1 cellular context compared by ENCODE assay signal in the genomic region with DNA sequence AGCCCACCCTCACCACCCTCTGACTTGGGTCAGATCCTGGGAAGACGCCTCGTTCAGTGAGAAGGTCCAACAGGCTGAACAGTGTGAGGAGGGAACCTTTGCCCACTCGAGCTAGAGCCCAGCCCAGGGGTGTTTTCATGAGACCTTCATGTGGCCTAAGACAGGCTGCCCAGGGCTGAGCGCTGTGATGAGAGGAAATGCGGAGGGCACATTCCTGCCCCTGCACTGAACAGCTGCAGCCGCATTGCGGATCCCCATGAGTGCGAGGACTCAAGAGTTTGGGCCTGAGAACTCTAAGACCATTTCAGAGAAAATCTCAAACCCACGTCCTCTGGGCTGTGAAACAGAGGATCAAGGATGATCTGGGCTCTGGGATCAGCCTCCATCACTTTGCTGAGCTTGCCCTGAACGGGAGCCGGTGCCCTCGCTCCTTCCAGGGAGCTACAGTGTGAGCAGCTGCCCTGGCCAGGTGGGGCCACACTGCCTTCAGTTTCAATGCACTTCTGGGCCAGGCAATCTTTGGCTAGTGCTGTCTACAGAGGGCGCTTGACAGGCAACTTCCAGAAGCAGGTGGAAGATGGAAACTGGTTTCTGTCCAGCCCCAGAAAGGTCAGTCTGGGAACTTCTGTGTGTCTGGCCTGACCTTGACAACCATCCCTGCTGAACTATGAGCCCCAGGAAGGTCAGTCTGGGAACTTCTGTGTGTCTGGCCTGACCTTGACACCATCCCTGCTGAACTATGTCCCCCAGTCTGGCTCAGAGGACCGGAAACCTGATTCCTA.
TF ChIP-seq lines count a peak whose summit lies in the region.

No MANE protein-coding gene starts in this region.

TF ChIP-seq in HepG2, 621 proteins besides CTCF, POLR2A, EP300 and RAD21 (continued from another document and continues in another):
- TF ChIP-seq, protein P1, sequence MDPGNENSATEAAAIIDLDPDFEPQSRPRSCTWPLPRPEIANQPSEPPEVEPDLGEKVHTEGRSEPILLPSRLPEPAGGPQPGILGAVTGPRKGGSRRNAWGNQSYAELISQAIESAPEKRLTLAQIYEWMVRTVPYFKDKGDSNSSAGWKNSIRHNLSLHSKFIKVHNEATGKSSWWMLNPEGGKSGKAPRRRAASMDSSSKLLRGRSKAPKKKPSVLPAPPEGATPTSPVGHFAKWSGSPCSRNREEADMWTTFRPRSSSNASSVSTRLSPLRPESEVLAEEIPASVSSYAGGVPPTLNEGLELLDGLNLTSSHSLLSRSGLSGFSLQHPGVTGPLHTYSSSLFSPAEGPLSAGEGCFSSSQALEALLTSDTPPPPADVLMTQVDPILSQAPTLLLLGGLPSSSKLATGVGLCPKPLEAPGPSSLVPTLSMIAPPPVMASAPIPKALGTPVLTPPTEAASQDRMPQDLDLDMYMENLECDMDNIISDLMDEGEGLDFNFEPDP (CRISPR knock-in tag; conservative IDR thresholded peaks at IDR 0.05), result no peak
- peak; percentile 40; the same call in 1 of the 2 replicates for TF ChIP-seq IRF2 (CRISPR knock-in tag; IDR thresholded peaks at IDR 0.05)
- TF ChIP-seq FOXC1 (CRISPR knock-in tag; IDR thresholded peaks at IDR 0.05; ENCODE audit: borderline replicate concordance), result no peak
- no peak for TF ChIP-seq ZNF7 (CRISPR knock-in tag; IDR thresholded peaks at IDR 0.05)
- TF ChIP-seq, protein P2, sequence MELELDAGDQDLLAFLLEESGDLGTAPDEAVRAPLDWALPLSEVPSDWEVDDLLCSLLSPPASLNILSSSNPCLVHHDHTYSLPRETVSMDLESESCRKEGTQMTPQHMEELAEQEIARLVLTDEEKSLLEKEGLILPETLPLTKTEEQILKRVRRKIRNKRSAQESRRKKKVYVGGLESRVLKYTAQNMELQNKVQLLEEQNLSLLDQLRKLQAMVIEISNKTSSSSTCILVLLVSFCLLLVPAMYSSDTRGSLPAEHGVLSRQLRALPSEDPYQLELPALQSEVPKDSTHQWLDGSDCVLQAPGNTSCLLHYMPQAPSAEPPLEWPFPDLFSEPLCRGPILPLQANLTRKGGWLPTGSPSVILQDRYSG (CRISPR knock-in tag; IDR thresholded peaks at IDR 0.05), result no peak
- TF ChIP-seq SKI (IDR thresholded peaks at IDR 0.05; ENCODE audit: partially characterized antibody), result peak; percentile 100
- no peak for TF ChIP-seq ZNF709 (CRISPR knock-in tag; IDR thresholded peaks at IDR 0.05)
- TF ChIP-seq, protein P3, sequence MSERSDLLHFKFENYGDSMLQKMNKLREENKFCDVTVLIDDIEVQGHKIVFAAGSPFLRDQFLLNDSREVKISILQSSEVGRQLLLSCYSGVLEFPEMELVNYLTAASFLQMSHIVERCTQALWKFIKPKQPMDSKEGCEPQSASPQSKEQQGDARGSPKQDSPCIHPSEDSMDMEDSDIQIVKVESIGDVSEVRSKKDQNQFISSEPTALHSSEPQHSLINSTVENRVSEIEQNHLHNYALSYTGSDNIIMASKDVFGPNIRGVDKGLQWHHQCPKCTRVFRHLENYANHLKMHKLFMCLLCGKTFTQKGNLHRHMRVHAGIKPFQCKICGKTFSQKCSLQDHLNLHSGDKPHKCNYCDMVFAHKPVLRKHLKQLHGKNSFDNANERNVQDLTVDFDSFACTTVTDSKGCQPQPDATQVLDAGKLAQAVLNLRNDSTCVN (CRISPR knock-in tag; IDR thresholded peaks at IDR 0.05; ENCODE audit: borderline replicate concordance), result no peak
- TF ChIP-seq SAFB2 (CRISPR knock-in tag; IDR thresholded peaks at IDR 0.05; ENCODE audit: borderline replicate concordance, low read depth), result no peak
- TF ChIP-seq SOX6 (IDR thresholded peaks at IDR 0.05), result no peak
- peak; percentile 88 for TF ChIP-seq SOX6 (CRISPR knock-in tag; IDR thresholded peaks at IDR 0.05)
- TF ChIP-seq, protein P4, sequence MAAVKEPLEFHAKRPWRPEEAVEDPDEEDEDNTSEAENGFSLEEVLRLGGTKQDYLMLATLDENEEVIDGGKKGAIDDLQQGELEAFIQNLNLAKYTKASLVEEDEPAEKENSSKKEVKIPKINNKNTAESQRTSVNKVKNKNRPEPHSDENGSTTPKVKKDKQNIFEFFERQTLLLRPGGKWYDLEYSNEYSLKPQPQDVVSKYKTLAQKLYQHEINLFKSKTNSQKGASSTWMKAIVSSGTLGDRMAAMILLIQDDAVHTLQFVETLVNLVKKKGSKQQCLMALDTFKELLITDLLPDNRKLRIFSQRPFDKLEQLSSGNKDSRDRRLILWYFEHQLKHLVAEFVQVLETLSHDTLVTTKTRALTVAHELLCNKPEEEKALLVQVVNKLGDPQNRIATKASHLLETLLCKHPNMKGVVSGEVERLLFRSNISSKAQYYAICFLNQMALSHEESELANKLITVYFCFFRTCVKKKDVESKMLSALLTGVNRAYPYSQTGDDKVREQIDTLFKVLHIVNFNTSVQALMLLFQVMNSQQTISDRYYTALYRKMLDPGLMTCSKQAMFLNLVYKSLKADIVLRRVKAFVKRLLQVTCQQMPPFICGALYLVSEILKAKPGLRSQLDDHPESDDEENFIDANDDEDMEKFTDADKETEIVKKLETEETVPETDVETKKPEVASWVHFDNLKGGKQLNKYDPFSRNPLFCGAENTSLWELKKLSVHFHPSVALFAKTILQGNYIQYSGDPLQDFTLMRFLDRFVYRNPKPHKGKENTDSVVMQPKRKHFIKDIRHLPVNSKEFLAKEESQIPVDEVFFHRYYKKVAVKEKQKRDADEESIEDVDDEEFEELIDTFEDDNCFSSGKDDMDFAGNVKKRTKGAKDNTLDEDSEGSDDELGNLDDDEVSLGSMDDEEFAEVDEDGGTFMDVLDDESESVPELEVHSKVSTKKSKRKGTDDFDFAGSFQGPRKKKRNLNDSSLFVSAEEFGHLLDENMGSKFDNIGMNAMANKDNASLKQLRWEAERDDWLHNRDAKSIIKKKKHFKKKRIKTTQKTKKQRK (IDR thresholded peaks at IDR 0.05; ENCODE audit: low read length), result no peak
- TF ChIP-seq ZNF510 (CRISPR knock-in tag; IDR thresholded peaks at IDR 0.05; ENCODE audit: low read depth), result no peak
- TF ChIP-seq CBX1 (IDR thresholded peaks at IDR 0.05; ENCODE audit: low read depth), result peak; percentile 54
- no peak for TF ChIP-seq ATAD3A (CRISPR knock-in tag; IDR thresholded peaks at IDR 0.05)
- no peak for TF ChIP-seq CHD2 (IDR thresholded peaks at IDR 0.05; ENCODE audit: low read depth, low read length)
- peak; percentile 53; the same call in 1 of the 2 replicates for TF ChIP-seq RCOR2 (CRISPR knock-in tag; IDR thresholded peaks at IDR 0.05)
- TF ChIP-seq, protein P5, sequence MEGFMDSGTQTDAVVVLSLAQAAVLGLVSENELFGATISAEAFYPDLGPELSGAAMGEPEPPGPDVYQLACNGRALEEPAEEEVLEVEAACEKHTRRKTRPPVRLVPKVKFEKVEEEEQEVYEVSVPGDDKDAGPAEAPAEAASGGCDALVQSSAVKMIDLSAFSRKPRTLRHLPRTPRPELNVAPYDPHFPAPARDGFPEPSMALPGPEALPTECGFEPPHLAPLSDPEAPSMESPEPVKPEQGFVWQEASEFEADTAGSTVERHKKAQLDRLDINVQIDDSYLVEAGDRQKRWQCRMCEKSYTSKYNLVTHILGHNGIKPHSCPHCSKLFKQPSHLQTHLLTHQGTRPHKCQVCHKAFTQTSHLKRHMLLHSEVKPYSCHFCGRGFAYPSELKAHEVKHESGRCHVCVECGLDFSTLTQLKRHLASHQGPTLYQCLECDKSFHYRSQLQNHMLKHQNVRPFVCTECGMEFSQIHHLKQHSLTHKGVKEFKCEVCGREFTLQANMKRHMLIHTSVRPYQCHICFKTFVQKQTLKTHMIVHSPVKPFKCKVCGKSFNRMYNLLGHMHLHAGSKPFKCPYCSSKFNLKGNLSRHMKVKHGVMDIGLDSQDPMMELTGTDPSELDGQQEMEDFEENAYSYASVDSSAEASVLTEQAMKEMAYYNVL (CRISPR knock-in tag; IDR thresholded peaks at IDR 0.05; ENCODE audit: borderline replicate concordance), result peak; percentile 41; the same call in 1 of the 2 replicates
- no peak for TF ChIP-seq ZNF674 (CRISPR knock-in tag; IDR thresholded peaks at IDR 0.05; ENCODE audit: low read depth)
- no peak for TF ChIP-seq NFATC3 (CRISPR knock-in tag; IDR thresholded peaks at IDR 0.05)
- TF ChIP-seq ZZZ3 (CRISPR knock-in tag; IDR thresholded peaks at IDR 0.05; ENCODE audit: borderline replicate concordance), result no peak
- TF ChIP-seq TEAD3 (CRISPR knock-in tag; optimal IDR thresholded peaks at IDR 0.05; ENCODE audit: borderline replicate concordance), result peak; percentile 68
- TF ChIP-seq ELF1 (CRISPR knock-in tag; IDR thresholded peaks at IDR 0.05), result peak; percentile 85
- no peak for TF ChIP-seq CC2D1A (CRISPR knock-in tag; IDR thresholded peaks at IDR 0.05)
- TF ChIP-seq, protein P6, sequence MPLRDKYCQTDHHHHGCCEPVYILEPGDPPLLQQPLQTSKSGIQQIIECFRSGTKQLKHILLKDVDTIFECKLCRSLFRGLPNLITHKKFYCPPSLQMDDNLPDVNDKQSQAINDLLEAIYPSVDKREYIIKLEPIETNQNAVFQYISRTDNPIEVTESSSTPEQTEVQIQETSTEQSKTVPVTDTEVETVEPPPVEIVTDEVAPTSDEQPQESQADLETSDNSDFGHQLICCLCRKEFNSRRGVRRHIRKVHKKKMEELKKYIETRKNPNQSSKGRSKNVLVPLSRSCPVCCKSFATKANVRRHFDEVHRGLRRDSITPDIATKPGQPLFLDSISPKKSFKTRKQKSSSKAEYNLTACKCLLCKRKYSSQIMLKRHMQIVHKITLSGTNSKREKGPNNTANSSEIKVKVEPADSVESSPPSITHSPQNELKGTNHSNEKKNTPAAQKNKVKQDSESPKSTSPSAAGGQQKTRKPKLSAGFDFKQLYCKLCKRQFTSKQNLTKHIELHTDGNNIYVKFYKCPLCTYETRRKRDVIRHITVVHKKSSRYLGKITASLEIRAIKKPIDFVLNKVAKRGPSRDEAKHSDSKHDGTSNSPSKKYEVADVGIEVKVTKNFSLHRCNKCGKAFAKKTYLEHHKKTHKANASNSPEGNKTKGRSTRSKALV (CRISPR knock-in tag; IDR thresholded peaks at IDR 0.05), result no peak
- TF ChIP-seq ZNF446 (CRISPR knock-in tag; IDR thresholded peaks at IDR 0.05), result no peak
- no peak for TF ChIP-seq KDM4B (CRISPR knock-in tag; IDR thresholded peaks at IDR 0.05)
- no peak for TF ChIP-seq ZFYVE20 (CRISPR knock-in tag; IDR thresholded peaks at IDR 0.05; ENCODE audit: borderline replicate concordance, low read depth)
- TF ChIP-seq EZH2 (conservative IDR thresholded peaks at IDR 0.05; ENCODE audit: low read depth, low read length), result no peak
- TF ChIP-seq ZSCAN12 (CRISPR knock-in tag; IDR thresholded peaks at IDR 0.05), result no peak
- peak; percentile 67; the same call in 1 of the 2 replicates for TF ChIP-seq TBX2 (CRISPR knock-in tag; IDR thresholded peaks at IDR 0.05; ENCODE audit: borderline replicate concordance)
- TF ChIP-seq, protein P7, sequence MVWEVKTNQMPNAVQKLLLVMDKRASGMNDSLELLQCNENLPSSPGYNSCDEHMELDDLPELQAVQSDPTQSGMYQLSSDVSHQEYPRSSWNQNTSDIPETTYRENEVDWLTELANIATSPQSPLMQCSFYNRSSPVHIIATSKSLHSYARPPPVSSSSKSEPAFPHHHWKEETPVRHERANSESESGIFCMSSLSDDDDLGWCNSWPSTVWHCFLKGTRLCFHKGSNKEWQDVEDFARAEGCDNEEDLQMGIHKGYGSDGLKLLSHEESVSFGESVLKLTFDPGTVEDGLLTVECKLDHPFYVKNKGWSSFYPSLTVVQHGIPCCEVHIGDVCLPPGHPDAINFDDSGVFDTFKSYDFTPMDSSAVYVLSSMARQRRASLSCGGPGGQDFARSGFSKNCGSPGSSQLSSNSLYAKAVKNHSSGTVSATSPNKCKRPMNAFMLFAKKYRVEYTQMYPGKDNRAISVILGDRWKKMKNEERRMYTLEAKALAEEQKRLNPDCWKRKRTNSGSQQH (CRISPR knock-in tag; IDR thresholded peaks at IDR 0.05; ENCODE audit: low read depth), result peak; percentile 75; the same call in 1 of the 2 replicates
- TF ChIP-seq, protein P8, sequence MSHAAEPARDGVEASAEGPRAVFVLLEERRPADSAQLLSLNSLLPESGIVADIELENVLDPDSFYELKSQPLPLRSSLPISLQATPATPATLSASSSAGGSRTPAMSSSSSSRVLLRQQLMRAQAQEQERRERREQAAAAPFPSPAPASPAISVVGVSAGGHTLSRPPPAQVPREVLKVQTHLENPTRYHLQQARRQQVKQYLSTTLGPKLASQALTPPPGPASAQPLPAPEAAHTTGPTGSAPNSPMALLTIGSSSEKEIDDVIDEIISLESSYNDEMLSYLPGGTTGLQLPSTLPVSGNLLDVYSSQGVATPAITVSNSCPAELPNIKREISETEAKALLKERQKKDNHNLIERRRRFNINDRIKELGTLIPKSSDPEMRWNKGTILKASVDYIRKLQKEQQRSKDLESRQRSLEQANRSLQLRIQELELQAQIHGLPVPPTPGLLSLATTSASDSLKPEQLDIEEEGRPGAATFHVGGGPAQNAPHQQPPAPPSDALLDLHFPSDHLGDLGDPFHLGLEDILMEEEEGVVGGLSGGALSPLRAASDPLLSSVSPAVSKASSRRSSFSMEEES (CRISPR knock-in tag; IDR thresholded peaks at IDR 0.05), result peak; percentile 19; the same call in 1 of the 2 replicates
- no peak for TF ChIP-seq KLF15 (CRISPR knock-in tag; IDR thresholded peaks at IDR 0.05; ENCODE audit: borderline replicate concordance)
- TF ChIP-seq ZNF644 (CRISPR knock-in tag; IDR thresholded peaks at IDR 0.05; ENCODE audit: low read depth), result peak; percentile 85
- TF ChIP-seq TAF15 (IDR thresholded peaks at IDR 0.05; ENCODE audit: low read depth, low read length, poor library complexity, severe bottlenecking), result no peak
- TF ChIP-seq ZNF720 (CRISPR knock-in tag; IDR thresholded peaks at IDR 0.05), result no peak
- TF ChIP-seq, protein P9, sequence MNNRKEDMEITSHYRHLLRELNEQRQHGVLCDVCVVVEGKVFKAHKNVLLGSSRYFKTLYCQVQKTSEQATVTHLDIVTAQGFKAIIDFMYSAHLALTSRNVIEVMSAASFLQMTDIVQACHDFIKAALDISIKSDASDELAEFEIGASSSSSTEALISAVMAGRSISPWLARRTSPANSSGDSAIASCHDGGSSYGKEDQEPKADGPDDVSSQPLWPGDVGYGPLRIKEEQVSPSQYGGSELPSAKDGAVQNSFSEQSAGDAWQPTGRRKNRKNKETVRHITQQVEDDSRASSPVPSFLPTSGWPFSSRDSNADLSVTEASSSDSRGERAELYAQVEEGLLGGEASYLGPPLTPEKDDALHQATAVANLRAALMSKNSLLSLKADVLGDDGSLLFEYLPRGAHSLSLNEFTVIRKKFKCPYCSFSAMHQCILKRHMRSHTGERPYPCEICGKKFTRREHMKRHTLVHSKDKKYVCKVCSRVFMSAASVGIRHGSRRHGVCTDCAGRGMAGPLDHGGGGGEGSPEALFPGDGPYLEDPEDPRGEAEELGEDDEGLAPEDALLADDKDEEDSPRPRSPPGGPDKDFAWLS (CRISPR knock-in tag; IDR thresholded peaks at IDR 0.05; ENCODE audit: borderline replicate concordance), result no peak
- TF ChIP-seq NR1H2 (CRISPR knock-in tag; IDR thresholded peaks at IDR 0.05; ENCODE audit: borderline replicate concordance, low read depth), result 0 out of 2 replicates have a peak, but pooled peaks have one; percentile 66
- TF ChIP-seq ZFP36L2 (CRISPR knock-in tag; IDR thresholded peaks at IDR 0.05), result no peak
- 0 out of 2 replicates have a peak, but pooled peaks have one; percentile 33 for TF ChIP-seq ZNF121 (CRISPR knock-in tag; IDR thresholded peaks at IDR 0.05)
- TF ChIP-seq, protein P10, sequence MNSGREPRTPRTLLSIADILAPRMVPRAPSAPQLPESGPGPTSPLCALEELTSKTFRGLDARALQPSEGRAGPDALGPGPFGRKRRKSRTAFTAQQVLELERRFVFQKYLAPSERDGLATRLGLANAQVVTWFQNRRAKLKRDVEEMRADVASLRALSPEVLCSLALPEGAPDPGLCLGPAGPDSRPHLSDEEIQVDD (CRISPR knock-in tag; IDR thresholded peaks at IDR 0.05; ENCODE audit: borderline replicate concordance), result no peak
- peak; percentile 96 for TF ChIP-seq SALL1 (CRISPR knock-in tag; IDR thresholded peaks at IDR 0.05)
- no peak for TF ChIP-seq HNRNPK (IDR thresholded peaks at IDR 0.05; ENCODE audit: low read depth, low read length, poor library complexity, severe bottlenecking)
- 0 out of 2 replicates have a peak, but pooled peaks have one; percentile 65 for TF ChIP-seq PRMT3 (CRISPR knock-in tag; IDR thresholded peaks at IDR 0.05; ENCODE audit: borderline replicate concordance, low read depth)
- no peak for TF ChIP-seq TP53 (CRISPR knock-in tag; conservative IDR thresholded peaks at IDR 0.05)
